ENCODE assay signal across 1 cellular context in the genomic region with DNA sequence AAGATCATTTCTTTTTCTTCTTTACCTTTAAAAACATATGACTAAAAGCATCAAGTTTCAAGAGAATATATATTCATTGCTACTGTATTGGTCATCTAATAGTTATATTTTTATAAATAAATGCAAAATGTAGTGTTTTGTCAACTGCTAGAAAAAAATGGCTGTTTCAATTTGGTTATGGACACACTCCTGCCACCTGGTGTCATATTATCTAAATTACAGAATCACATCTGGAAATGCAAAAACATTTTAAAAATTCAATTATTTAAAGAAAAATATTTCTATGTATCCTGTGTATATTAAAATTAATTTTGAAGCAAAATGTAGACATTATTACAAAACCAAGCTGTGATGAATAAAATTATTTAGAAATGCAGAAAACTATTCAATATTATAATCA.
TF ChIP-seq lines count a peak whose summit lies in the region.

No MANE protein-coding gene starts in this region.

TF ChIP-seq in HCT116, 20 proteins besides CTCF, POLR2A, EP300 and RAD21 (continued from another document):
- TF ChIP-seq, protein P1, sequence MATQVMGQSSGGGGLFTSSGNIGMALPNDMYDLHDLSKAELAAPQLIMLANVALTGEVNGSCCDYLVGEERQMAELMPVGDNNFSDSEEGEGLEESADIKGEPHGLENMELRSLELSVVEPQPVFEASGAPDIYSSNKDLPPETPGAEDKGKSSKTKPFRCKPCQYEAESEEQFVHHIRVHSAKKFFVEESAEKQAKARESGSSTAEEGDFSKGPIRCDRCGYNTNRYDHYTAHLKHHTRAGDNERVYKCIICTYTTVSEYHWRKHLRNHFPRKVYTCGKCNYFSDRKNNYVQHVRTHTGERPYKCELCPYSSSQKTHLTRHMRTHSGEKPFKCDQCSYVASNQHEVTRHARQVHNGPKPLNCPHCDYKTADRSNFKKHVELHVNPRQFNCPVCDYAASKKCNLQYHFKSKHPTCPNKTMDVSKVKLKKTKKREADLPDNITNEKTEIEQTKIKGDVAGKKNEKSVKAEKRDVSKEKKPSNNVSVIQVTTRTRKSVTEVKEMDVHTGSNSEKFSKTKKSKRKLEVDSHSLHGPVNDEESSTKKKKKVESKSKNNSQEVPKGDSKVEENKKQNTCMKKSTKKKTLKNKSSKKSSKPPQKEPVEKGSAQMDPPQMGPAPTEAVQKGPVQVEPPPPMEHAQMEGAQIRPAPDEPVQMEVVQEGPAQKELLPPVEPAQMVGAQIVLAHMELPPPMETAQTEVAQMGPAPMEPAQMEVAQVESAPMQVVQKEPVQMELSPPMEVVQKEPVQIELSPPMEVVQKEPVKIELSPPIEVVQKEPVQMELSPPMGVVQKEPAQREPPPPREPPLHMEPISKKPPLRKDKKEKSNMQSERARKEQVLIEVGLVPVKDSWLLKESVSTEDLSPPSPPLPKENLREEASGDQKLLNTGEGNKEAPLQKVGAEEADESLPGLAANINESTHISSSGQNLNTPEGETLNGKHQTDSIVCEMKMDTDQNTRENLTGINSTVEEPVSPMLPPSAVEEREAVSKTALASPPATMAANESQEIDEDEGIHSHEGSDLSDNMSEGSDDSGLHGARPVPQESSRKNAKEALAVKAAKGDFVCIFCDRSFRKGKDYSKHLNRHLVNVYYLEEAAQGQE (IDR thresholded peaks at IDR 0.05; ENCODE audit: low read depth) = no peak
- TF ChIP-seq JUND (IDR thresholded peaks at IDR 0.05) = no peak
TF ChIP-seq in HCT116: peak in this region for 0.
